Comparison of ENCODE assay signal across 16 cellular contexts in genomic region chr13:72567566-72567965, GRCh38.
DNase-seq lines count a peak whose midpoint lies in the region; ATAC-seq and TF ChIP-seq lines count a peak whose summit lies in the region.
"Had no signal": no experiment of that assay in that cellular context is flagged by ENCODE, and none has a peak within 500 bp of the region (broad histone marks: within the 10 kb centered on the region; RNA-seq: fewer than 3 reads in every experiment).

No MANE protein-coding gene starts in this region.

- no peaks in the 10 kb centered on the region for H3K9me3 Mint-ChIP-seq in GM23338
- no peaks in the 10 kb centered on the region for H3K9me3 Mint-ChIP-seq in neural progenitor cell
- no peaks in the 10 kb centered on the region for H3K9me3 Mint-ChIP-seq in CD8-positive, alpha-beta memory T cell
- no peaks in the 10 kb centered on the region for H3K9me3 Mint-ChIP-seq in activated CD4-positive, alpha-beta memory T cell treated with anti-CD3 and anti-CD28 coated beads, Interleukin-2, amount 10 ng/mL, durations not matched to agents 7 days and 5 days

- H3K36me3 Mint-ChIP-seq in GM23338 (ENCODE audit: low read depth), result no peaks in the 10 kb centered on the region
- H3K36me3 Mint-ChIP-seq in neural progenitor cell, result no peaks in the 10 kb centered on the region
- H3K36me3 Mint-ChIP-seq in CD8-positive, alpha-beta memory T cell, result no peaks in the 10 kb centered on the region
- no peaks in the 10 kb centered on the region for H3K36me3 Mint-ChIP-seq in activated CD4-positive, alpha-beta memory T cell treated with anti-CD3 and anti-CD28 coated beads, Interleukin-2, amount 10 ng/mL, durations not matched to agents 7 days and 5 days (ENCODE audit: low read depth)

- H3K4me1 Mint-ChIP-seq in GM23338 (peaks cover 11% of the 10 kb centered on the region), neural progenitor cell (peaks cover 2% of the 10 kb centered on the region)
- H3K4me1 Mint-ChIP-seq in CD8-positive, alpha-beta memory T cell, result no peaks in the 10 kb centered on the region
- H3K4me1 Mint-ChIP-seq in activated CD4-positive, alpha-beta memory T cell treated with anti-CD3 and anti-CD28 coated beads, Interleukin-2, amount 10 ng/mL, durations not matched to agents 7 days and 5 days, result no peaks in the 10 kb centered on the region

- H4K20me1 ChIP-seq in GM23338 (replicated peaks; ENCODE audit: insufficient read depth) (no peaks in the 10 kb centered on the region), PC-3 (ENCODE audit: low read length) (no peaks in the 10 kb centered on the region), neural progenitor cell (ENCODE audit: low read depth) (no peaks in the 10 kb centered on the region)

- H3K27ac Mint-ChIP-seq in GM23338 (no peak overlapping the region), neural progenitor cell (no peak overlapping the region)
- H3K27ac Mint-ChIP-seq in CD8-positive, alpha-beta memory T cell, result no peak overlapping the region
- no peak overlapping the region for H3K27ac Mint-ChIP-seq in activated CD4-positive, alpha-beta memory T cell treated with anti-CD3 and anti-CD28 coated beads, Interleukin-2, amount 10 ng/mL, durations not matched to agents 7 days and 5 days

- H3K9me3 ChIP-seq in PC-3 (ENCODE audit: low read length), result no peaks in the 10 kb centered on the region
- no peaks in the 10 kb centered on the region for H3K9me3 ChIP-seq in neural progenitor cell (ENCODE audit: low read depth)
- no peaks in the 10 kb centered on the region for H3K9me3 ChIP-seq in CD8-positive, alpha-beta memory T cell (ENCODE audit: low read length)
- H3K9me3 ChIP-seq: MG63, SJCRH30 had no signal

- BruUV-seq in PC-3 (replicated peaks; lab: Mats Ljungman, UMichigan), result no TSS peak

- TF ChIP-seq CTCF in GM23338 (conservative IDR thresholded peaks at IDR 0.05; ENCODE audit: low read depth in 2 of 2), result peak; percentile 52 to 64
- 0 out of 2 replicates have a peak, but pooled peaks have one; percentile 18 for TF ChIP-seq CTCF in PC-3 (conservative IDR thresholded peaks at IDR 0.05; ENCODE audit: low read depth, low read length)
- TF ChIP-seq CTCF in epithelial cell of esophagus (IDR thresholded peaks at IDR 0.05; ENCODE audit: insufficient read depth, low read depth, low read length, missing control alignments), result peak; percentile 4
- TF ChIP-seq CTCF in neural progenitor cell (IDR thresholded peaks at IDR 0.05), result peak; percentile 31

- H3K4me2 ChIP-seq in GM23338, result peak overlapping the region; percentile 25; the same call in 1 of the 2 replicates
- no peak overlapping the region for H3K4me2 ChIP-seq in PC-3 (ENCODE audit: low read length)
- no peak overlapping the region for H3K4me2 ChIP-seq in neural progenitor cell

- intact Hi-C loops in PC-3 (cut with micrococcal nuclease) (loop anchor here (2.0 to 10.0 kb wide), 2 partner anchors 127 to 311 kb away; no protein-coding TSS in a partner anchor), Right ventricle myocardium superior (cut with DNase I) (no loop called here)

- no peaks in the 10 kb centered on the region for H3F3A ChIP-seq in GM23338 (replicated peaks; ENCODE audit: low read depth)
- no peaks in the 10 kb centered on the region for H3F3A ChIP-seq in PC-3 (ENCODE audit: low read length, unreplicated experiment)
- no peaks in the 10 kb centered on the region for H3F3A ChIP-seq in neural progenitor cell (ENCODE audit: low read depth)

- H3K9me2 ChIP-seq in GM23338 (ENCODE audit: insufficient read depth), result no peaks in the 10 kb centered on the region
- no peaks in the 10 kb centered on the region for H3K9me2 ChIP-seq in PC-3 (replicated peaks; ENCODE audit: low read length)

- peaks cover 11% of the 10 kb centered on the region for H3K4me1 ChIP-seq in GM23338 (ENCODE audit: insufficient read depth)
- H3K4me1 ChIP-seq in PC-3 (ENCODE audit: insufficient read depth, low read length), result no peaks in the 10 kb centered on the region
- H3K4me1 ChIP-seq in neural progenitor cell, result peaks cover 5% of the 10 kb centered on the region
- no peaks in the 10 kb centered on the region for H3K4me1 ChIP-seq in CD8-positive, alpha-beta memory T cell (ENCODE audit: insufficient read depth, low read length)

- no peak overlapping the region for H3K4me3 ChIP-seq in GM23338
- no peak overlapping the region for H3K4me3 ChIP-seq in PC-3 (ENCODE audit: low read length)
- no peak overlapping the region for H3K4me3 ChIP-seq in epithelial cell of esophagus (ENCODE audit: low read length)
- H3K4me3 ChIP-seq in neural progenitor cell, result no peak overlapping the region
- H3K4me3 ChIP-seq in CD8-positive, alpha-beta memory T cell (ENCODE audit: low read length), result no peak overlapping the region
- H3K4me3 ChIP-seq: MG63, SJCRH30 had no signal

- no peaks in the 10 kb centered on the region for H3K79me2 ChIP-seq in GM23338 (replicated peaks; ENCODE audit: insufficient read depth)
- no peaks in the 10 kb centered on the region for H3K79me2 ChIP-seq in PC-3 (ENCODE audit: low read length)
- H3K79me2 ChIP-seq in neural progenitor cell (ENCODE audit: low read depth), result no peaks in the 10 kb centered on the region

- no peak overlapping the region for H3K4me3 Mint-ChIP-seq in GM23338
- no peak overlapping the region for H3K4me3 Mint-ChIP-seq in neural progenitor cell
- H3K4me3 Mint-ChIP-seq in CD8-positive, alpha-beta memory T cell, result no peak overlapping the region
- no peak overlapping the region for H3K4me3 Mint-ChIP-seq in activated CD4-positive, alpha-beta memory T cell treated with anti-CD3 and anti-CD28 coated beads, Interleukin-2, amount 10 ng/mL, durations not matched to agents 7 days and 5 days

- no peaks in the 10 kb centered on the region for H3K27me3 ChIP-seq in GM23338 (ENCODE audit: insufficient read depth)
- no peaks in the 10 kb centered on the region for H3K27me3 ChIP-seq in PC-3 (ENCODE audit: low read length)
- H3K27me3 ChIP-seq in neural progenitor cell, result no peaks in the 10 kb centered on the region
- no peaks in the 10 kb centered on the region for H3K27me3 ChIP-seq in CD8-positive, alpha-beta memory T cell (ENCODE audit: insufficient read depth, low read length, poor library complexity, severe bottlenecking)
- H3K27me3 ChIP-seq: MG63, SJCRH30 had no signal

- H3K27me3 Mint-ChIP-seq in GM23338 (ENCODE audit: insufficient read depth, low read depth, poor library complexity) (no peaks in the 10 kb centered on the region), neural progenitor cell (ENCODE audit: insufficient read depth, low read depth) (no peaks in the 10 kb centered on the region)
- H3K27me3 Mint-ChIP-seq in CD8-positive, alpha-beta memory T cell, result no peaks in the 10 kb centered on the region
- H3K27me3 Mint-ChIP-seq in activated CD4-positive, alpha-beta memory T cell treated with anti-CD3 and anti-CD28 coated beads, Interleukin-2, amount 10 ng/mL, durations not matched to agents 7 days and 5 days, result no peaks in the 10 kb centered on the region

- no peak overlapping the region for H3K27ac ChIP-seq in GM23338 (ENCODE audit: low read depth)
- no peak overlapping the region for H3K27ac ChIP-seq in PC-3 (ENCODE audit: low read length)
- H3K27ac ChIP-seq in neural progenitor cell, result no peak overlapping the region
- H3K27ac ChIP-seq in CD8-positive, alpha-beta memory T cell (ENCODE audit: low read depth, low read length), result no peak overlapping the region
- H3K27ac ChIP-seq: RWPE1, SJCRH30 had no signal

- DNase-seq in GM23338 (ENCODE audit: low spot score) (peak; percentile 40), PC-3 (no peak), epithelial cell of esophagus (ENCODE audit: low read depth) (no peak), neural progenitor cell (ENCODE audit: low spot score) (no peak), Right ventricle myocardium superior (no peak)
- no peak for DNase-seq in CD8-positive, alpha-beta memory T cell
- no peak for DNase-seq in activated CD4-positive, alpha-beta memory T cell treated with anti-CD3 and anti-CD28 coated beads, Interleukin-2, amount 10 ng/mL, durations not matched to agents 7 days and 5 days
- DNase-seq: HCEC 1CT, Kasumi-1, MG63, NCI-H1436 treated with DMSO at 0.1 percent for 48 hours, NCI-H2029, NCI-H2171, OCI-M1, SJCRH30 had no signal

- CTCF ChIA-PET in PC-3 (lab: Charles Lee), result interaction anchor here (0.5 kb wide), 1 partner anchor 314 kb away, joined by 3 read pairs; no protein-coding TSS in a partner anchor
- CTCF ChIA-PET in CD8-positive, alpha-beta memory T cell (lab: Charles Lee), result no interaction called here
- CTCF ChIA-PET in activated CD4-positive, alpha-beta memory T cell treated with anti-CD3 and anti-CD28 coated beads, Interleukin-2, amount 10 ng/mL, durations not matched to agents 7 days and 5 days (lab: Charles Lee), result no interaction called here

- ATAC-seq in GM23338 (peak; percentile 69), PC-3 (no peak), Right ventricle myocardium superior (ENCODE audit: poor library complexity) (no peak)

- H3K9ac ChIP-seq in PC-3 (ENCODE audit: low read length) (no peak overlapping the region), neural progenitor cell (no peak overlapping the region)

- H3K36me3 ChIP-seq in GM23338 (ENCODE audit: insufficient read depth) (no peaks in the 10 kb centered on the region), PC-3 (ENCODE audit: low read depth, low read length) (no peaks in the 10 kb centered on the region), neural progenitor cell (no peaks in the 10 kb centered on the region)
- H3K36me3 ChIP-seq in CD8-positive, alpha-beta memory T cell (ENCODE audit: insufficient read depth, low read length), result no peaks in the 10 kb centered on the region
- H3K36me3 ChIP-seq: MG63, SJCRH30 had no signal

- H2AFZ ChIP-seq in GM23338 (no peak overlapping the region), PC-3 (ENCODE audit: low read length) (no peak overlapping the region), neural progenitor cell (replicated peaks) (no peak overlapping the region)

- POLR2A ChIA-PET in PC-3 (lab: Charles Lee; ENCODE audit: unreplicated experiment), result no interaction called here
- POLR2A ChIA-PET in CD8-positive, alpha-beta memory T cell (lab: Charles Lee), result no interaction called here
- POLR2A ChIA-PET in activated CD4-positive, alpha-beta memory T cell treated with anti-CD3 and anti-CD28 coated beads, Interleukin-2, amount 10 ng/mL, durations not matched to agents 7 days and 5 days (lab: Charles Lee), result no interaction called here

Comparison
In these comparisons a context has a peak if more than half of its experiments do, and no peak if none do; other contexts are left out.
1. CTCF ChIP-seq: peak in every context shown above with its lines; median percentile 58 in GM23338; 31 in neural progenitor cell; 18 in PC-3; 4 in epithelial cell of esophagus.